8 cellular contexts compared by ENCODE assay signal in genomic region chr4:95095352-95095974, GRCh38.
DNase-seq lines count a peak whose midpoint lies in the region; ATAC-seq and TF ChIP-seq lines count a peak whose summit lies in the region.

No MANE protein-coding gene starts in this region.

- peak overlapping the region; percentile 93 for H2AFZ ChIP-seq in HCT116 (ENCODE audit: low read depth, low read length, poor library complexity, severe bottlenecking)

- no peaks in the 10 kb centered on the region for H3K4me1 ChIP-seq in HCT116 (ENCODE audit: control insufficient read depth in 1 of 2, insufficient read depth in 2 of 2, low read length in 2 of 2)

- intact Hi-C loops in HCT116 (cut with micrococcal nuclease) (loop anchor here (1.0 to 10.0 kb wide), 5 partner anchors 29 to 1301 kb away; no protein-coding TSS in a partner anchor), left colon (cut with DNase I, micrococcal nuclease) (loop anchor here in 1 of 2 donors (10.0 kb wide), 1 partner anchor 471 kb away; no protein-coding TSS in a partner anchor)

- H3K4me2 ChIP-seq in HCT116 (ENCODE audit: low read length) = no peak overlapping the region

- peak; percentile 76 for TF ChIP-seq RAD21 in HCT116 (IDR thresholded peaks at IDR 0.05; ENCODE audit: low read depth)

- CTCF ChIA-PET in HCT116 (lab: Charles Lee) = interaction anchor here (0.7 to 1.3 kb wide), 3 partner anchors 35 to 475 kb away, joined by 3 to 5 read pairs (median 3); no protein-coding TSS in a partner anchor
- CTCF ChIA-PET in WTC11 (lab: Charles Lee) = no interaction called here

- peak; percentile 74 for ATAC-seq in HCT116
- ATAC-seq in WTC11 = no peak
- ATAC-seq in left colon = peak; percentile 59
- no peak for ATAC-seq in GM21360 (IDR thresholded peaks at IDR 0.05; ENCODE audit: unreplicated experiment)

- no peaks in the 10 kb centered on the region for H4K20me1 ChIP-seq in HCT116 (ENCODE audit: insufficient read depth)

- H3K9me2 ChIP-seq in HCT116 (ENCODE audit: insufficient read depth) = no peaks in the 10 kb centered on the region; the same call in 1 of the 2 replicates

- no peaks in the 10 kb centered on the region for H3K36me3 Mint-ChIP-seq in WTC11

- DNase-seq in AG20443 (ENCODE audit: low spot score) = peak; percentile 30
- DNase-seq in HCT116 (ENCODE audit: low read depth, low spot score) = peak; percentile 7
- DNase-seq in WTC11 (ENCODE audit: low spot score) = no peak
- DNase-seq in left colon = no peak
- DNase-seq in activated CD8-positive, alpha-beta memory T cell treated with anti-CD3 and anti-CD28 coated beads, Interleukin-2, amount 50 U/mL, for 48 hours = no peak
- no peak for DNase-seq in activated CD4-positive, alpha-beta T cell treated with anti-CD3 and anti-CD28 coated beads for 1 hour
- no peak for DNase-seq in germinal center (ENCODE audit: low spot score)

- no peaks in the 10 kb centered on the region for H3K27me3 ChIP-seq in HCT116 (ENCODE audit: insufficient read depth, low read length)

- no peaks in the 10 kb centered on the region for H3K79me2 ChIP-seq in HCT116 (ENCODE audit: insufficient read depth, low read length)

- no peaks in the 10 kb centered on the region for H3K9me3 ChIP-seq in HCT116 (ENCODE audit: control insufficient read depth in 1 of 2, insufficient read depth in 1 of 2, low read depth in 1 of 2, low read length in 2 of 2)

- RAD21 ChIA-PET in HCT116 (lab: Charles Lee; ENCODE audit: low non-redundant PET in 1 of 2, low total read pairs in 2 of 2, uncharacterized antibody in 2 of 2, unreplicated experiment in 2 of 2) = no interaction called here

- BruUV-seq in HCT116 (replicated peaks; lab: Mats Ljungman, UMichigan) = no TSS peak

- no peaks in the 10 kb centered on the region for H3K4me1 Mint-ChIP-seq in WTC11

- no peaks in the 10 kb centered on the region for H3K9me3 Mint-ChIP-seq in WTC11

- peak; percentile 59 to 73 (median 68); a peak in 5 of 6 replicates for TF ChIP-seq CTCF in HCT116 (IDR thresholded peaks at IDR 0.05 in 2 of 3, conservative IDR thresholded peaks at IDR 0.05 in 1 of 3; ENCODE audit: borderline replicate concordance in 1 of 3, insufficient read depth in 1 of 3, low read depth in 2 of 3, low read length in 2 of 3)
- TF ChIP-seq CTCF in WTC11 (IDR thresholded peaks at IDR 0.05) = peak; percentile 19; the same call in 1 of the 2 replicates

- no peak overlapping the region for H3K4me3 ChIP-seq in HCT116 (replicated peaks in 1 of 2; ENCODE audit: low read depth in 1 of 2, low read length in 2 of 2)

- no peak overlapping the region for H3K4me3 Mint-ChIP-seq in WTC11

- no peaks in the 10 kb centered on the region for H3K27me3 Mint-ChIP-seq in WTC11 (ENCODE audit: low read depth)

- no peaks in the 10 kb centered on the region for H3K36me3 ChIP-seq in HCT116 (ENCODE audit: control insufficient read depth in 1 of 2, insufficient read depth in 2 of 2, low read length in 2 of 2)

- TF ChIP-seq POLR2A in HCT116 (IDR thresholded peaks at IDR 0.05; ENCODE audit: borderline replicate concordance, extremely low read depth, insufficient read depth, insufficient read length) = no peak

- no peak overlapping the region for H3K27ac ChIP-seq in HCT116 (ENCODE audit: low read depth, low read length)

- POLR2A ChIA-PET in HCT116 (lab: Charles Lee) = no interaction called here
- POLR2A ChIA-PET in WTC11 (lab: Charles Lee) = no interaction called here

- no peak overlapping the region for H3K27ac Mint-ChIP-seq in WTC11

- no peak overlapping the region for H3K9ac ChIP-seq in HCT116 (ENCODE audit: low read length)

TF ChIP-seq in HCT116, 20 proteins besides CTCF, POLR2A, EP300 and RAD21:
- TF ChIP-seq CEBPB (IDR thresholded peaks at IDR 0.05; ENCODE audit: low read depth) (no peak), MAX (IDR thresholded peaks at IDR 0.05) (no peak), SP1 (IDR thresholded peaks at IDR 0.05; ENCODE audit: low read depth) (no peak), TCF7L2 (IDR thresholded peaks at IDR 0.05; ENCODE audit: borderline replicate concordance, extremely low read depth, insufficient read depth, insufficient read length) (no peak), FOSL1 (IDR thresholded peaks at IDR 0.05; ENCODE audit: low read depth) (no peak), SRF (IDR thresholded peaks at IDR 0.05; ENCODE audit: low read depth) (no peak), YY1 (IDR thresholded peaks at IDR 0.05; ENCODE audit: extremely low read depth, insufficient replicate concordance, low read depth, low read length) (no peak), ZNF274 (IDR thresholded peaks at IDR 0.05; ENCODE audit: low read depth, low read length) (no peak), POLR2AphosphoS5 (IDR thresholded peaks at IDR 0.05; ENCODE audit: low read depth, low read length) (no peak), CBX3 (IDR thresholded peaks at IDR 0.05; ENCODE audit: low read depth) (no peak)

TF ChIP-seq in WTC11, 78 proteins besides CTCF, POLR2A, EP300 and RAD21:
- no peak for TF ChIP-seq JUN (CRISPR knock-in tag; IDR thresholded peaks at IDR 0.05)
- no peak for TF ChIP-seq JAZF1 (CRISPR knock-in tag; IDR thresholded peaks at IDR 0.05)
- TF ChIP-seq MAX (CRISPR knock-in tag; IDR thresholded peaks at IDR 0.05) = no peak

Comparison
In these comparisons a context has a peak if more than half of its experiments do, and no peak if none do; other contexts are left out.
1. DNase-seq: peak in AG20443 (single experiment) and HCT116 (single experiment); none in WTC11 (single experiment), left colon (0 of 2), activated CD8-positive, alpha-beta memory T cell treated with anti-CD3 and anti-CD28 coated beads, Interleukin-2, amount 50 U/mL, for 48 hours (single experiment), activated CD4-positive, alpha-beta T cell treated with anti-CD3 and anti-CD28 coated beads for 1 hour (single experiment) and germinal center (single experiment).
2. ATAC-seq: peak in HCT116 (single experiment) and left colon (single experiment); none in WTC11 (single experiment) and GM21360 (single experiment).